ENCODE assay signal across 8 cellular contexts in the genomic region with DNA sequence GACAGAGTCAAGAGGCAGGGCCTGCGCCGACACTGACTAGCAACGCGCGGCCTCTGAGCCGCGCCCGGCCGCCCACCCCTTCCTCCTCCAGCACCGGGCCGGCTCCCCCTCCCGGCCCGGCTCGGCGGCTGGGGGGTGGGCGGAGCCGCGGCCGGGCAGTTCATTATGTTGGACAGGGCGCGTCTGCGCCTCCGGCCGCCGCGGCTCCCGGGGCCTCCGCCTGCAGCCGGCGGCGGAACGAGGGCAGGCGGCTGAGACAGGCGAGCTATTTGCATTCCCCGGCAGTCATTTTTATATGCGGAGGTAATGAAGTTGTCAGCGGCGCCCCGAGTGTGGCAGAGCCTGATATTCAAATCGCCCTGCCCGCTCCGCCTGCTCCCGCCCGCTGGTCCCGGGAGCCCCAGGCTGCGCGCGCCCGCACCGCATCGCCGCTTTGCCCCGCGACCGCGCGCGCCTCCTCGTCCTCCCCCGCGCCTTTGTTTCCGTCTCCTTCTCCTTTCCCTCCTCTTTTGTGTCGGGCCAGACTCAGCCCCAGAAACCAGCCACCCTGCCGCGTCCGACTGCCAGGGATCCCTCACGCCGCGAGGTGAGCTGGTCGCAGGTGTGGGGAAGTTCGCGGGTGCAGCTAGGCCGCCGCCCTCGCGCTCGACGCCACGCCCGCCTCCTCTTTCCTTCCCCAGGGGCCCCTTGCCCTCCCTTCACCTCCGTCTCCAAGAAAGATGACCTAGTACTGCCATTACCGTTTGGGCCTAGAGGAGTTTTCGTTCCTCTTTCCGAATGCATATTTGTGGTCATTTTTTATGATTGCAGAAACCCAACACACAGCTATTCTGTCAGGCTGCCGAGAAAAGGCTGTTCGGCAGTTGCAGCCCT.
DNase-seq lines count a peak whose midpoint lies in the region; ATAC-seq and TF ChIP-seq lines count a peak whose summit lies in the region.

No MANE protein-coding gene starts in this region.

- H3K9me3 ChIP-seq in MG63, result no peaks in the 10 kb centered on the region
- H3K9me3 ChIP-seq in breast epithelium, result no peaks in the 10 kb centered on the region
- H3K9me3 ChIP-seq in skeletal muscle satellite cell (replicated peaks; ENCODE audit: low read length), result no peaks in the 10 kb centered on the region

- H3K36me3 ChIP-seq in MG63 (no peaks in the 10 kb centered on the region), breast epithelium (no peaks in the 10 kb centered on the region), skeletal muscle satellite cell (ENCODE audit: insufficient read depth, low read length) (no peaks in the 10 kb centered on the region)

- peak; percentile 22 to 57 for DNase-seq in NCI-H524 (lab: John Stamatoyannopoulos, UW)
- DNase-seq in NCI-H524 treated with DMSO at 0.1 percent for 48 hours (lab: John Stamatoyannopoulos, UW), result no peak
- peak; percentile 79 for DNase-seq in HEK293T (ENCODE audit: extremely low spot score)
- DNase-seq in MG63, result peak; percentile 60
- peak; percentile 36 to 68 for DNase-seq in breast epithelium (ENCODE audit: low spot score in 2 of 2)
- peak; percentile 28 for DNase-seq in iris pigment epithelial cell (ENCODE audit: low read depth)

- peak overlapping the region; percentile 82 to 89 for H3K27ac ChIP-seq in breast epithelium

- H3K4me1 ChIP-seq in breast epithelium (no peaks in the 10 kb centered on the region), skeletal muscle satellite cell (ENCODE audit: control insufficient read depth, insufficient read depth, low read length) (peaks cover 7% of the 10 kb centered on the region)

- peak; percentile 80 for ATAC-seq in SK-N-SH treated with all-trans-retinoic acid at 6 μM for 48 hours

- H3K4me2 ChIP-seq in skeletal muscle satellite cell (ENCODE audit: low read length), result peak overlapping the region; percentile 97

- intact Hi-C loops in breast epithelium (cut with DNase I; ENCODE audit: low total_unique reads), result no loop called here

- CTCF ChIA-PET in HEK293T (lab: Yijun Ruan, JAX), result interaction anchor here (0.6 to 1.7 kb wide), 6 partner anchors 16 to 269 kb away, joined by 3 to 7 read pairs (median 4); no protein-coding TSS in a partner anchor

- peak overlapping the region; percentile 66 for H3K9ac ChIP-seq in skeletal muscle satellite cell (ENCODE audit: low read depth, low read length)

- POLR2A ChIA-PET in HEK293T (lab: Yijun Ruan, JAX), result interaction anchor here (0.7 to 2.5 kb wide), 17 partner anchors 9 to 716 kb away, joined by 3 to 10 read pairs (median 3); no protein-coding TSS in a partner anchor

- no peak for TF ChIP-seq CTCF in breast epithelium (IDR thresholded peaks at IDR 0.05)

- H3K4me3 ChIP-seq in MG63, result peak overlapping the region; percentile 51
- H3K4me3 ChIP-seq in breast epithelium, result peak overlapping the region; percentile 71 to 80 (median 72)
- H3K4me3 ChIP-seq in skeletal muscle satellite cell (ENCODE audit: low read length), result peak overlapping the region; percentile 83

- H3K27me3 ChIP-seq in MG63, result peaks cover 10% of the 10 kb centered on the region
- no peaks in the 10 kb centered on the region for H3K27me3 ChIP-seq in breast epithelium
- peaks cover 4% of the 10 kb centered on the region for H3K27me3 ChIP-seq in skeletal muscle satellite cell (ENCODE audit: control insufficient read depth, insufficient read depth, low read length)

- TF ChIP-seq POLR2A in breast epithelium (IDR thresholded peaks at IDR 0.05), result no peak

TF ChIP-seq in HEK293T, 16 proteins besides CTCF, POLR2A, EP300 and RAD21:
- TF ChIP-seq ELF4 (IDR thresholded peaks at IDR 0.05) (no peak), CTBP1 (IDR thresholded peaks at IDR 0.05; ENCODE audit: borderline replicate concordance) (no peak), L3MBTL2 (conservative IDR thresholded peaks at IDR 0.05) (peak; percentile 92), FOXM1 (IDR thresholded peaks at IDR 0.05; ENCODE audit: borderline replicate concordance) (no peak), BHLHE40 (IDR thresholded peaks at IDR 0.05; ENCODE audit: borderline replicate concordance) (no peak), HDGF (IDR thresholded peaks at IDR 0.05; ENCODE audit: borderline replicate concordance) (no peak)
- TF ChIP-seq, protein P1, sequence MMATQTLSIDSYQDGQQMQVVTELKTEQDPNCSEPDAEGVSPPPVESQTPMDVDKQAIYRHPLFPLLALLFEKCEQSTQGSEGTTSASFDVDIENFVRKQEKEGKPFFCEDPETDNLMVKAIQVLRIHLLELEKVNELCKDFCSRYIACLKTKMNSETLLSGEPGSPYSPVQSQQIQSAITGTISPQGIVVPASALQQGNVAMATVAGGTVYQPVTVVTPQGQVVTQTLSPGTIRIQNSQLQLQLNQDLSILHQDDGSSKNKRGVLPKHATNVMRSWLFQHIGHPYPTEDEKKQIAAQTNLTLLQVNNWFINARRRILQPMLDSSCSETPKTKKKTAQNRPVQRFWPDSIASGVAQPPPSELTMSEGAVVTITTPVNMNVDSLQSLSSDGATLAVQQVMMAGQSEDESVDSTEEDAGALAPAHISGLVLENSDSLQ (IDR thresholded peaks at IDR 0.05), result peak; percentile 30; the same call in 1 of the 2 replicates

TF ChIP-seq in SK-N-SH treated with all-trans-retinoic acid at 6 μM for 48 hours, 23 proteins besides CTCF, POLR2A, EP300 and RAD21:
- TF ChIP-seq SNAI2 (CRISPR knock-in tag; IDR thresholded peaks at IDR 0.05) (no peak), ZFP3 (CRISPR knock-in tag; IDR thresholded peaks at IDR 0.05) (no peak), TCF4 (CRISPR knock-in tag; IDR thresholded peaks at IDR 0.05; ENCODE audit: borderline replicate concordance) (no peak), ISL1 (CRISPR knock-in tag; IDR thresholded peaks at IDR 0.05) (no peak), POU6F1 (CRISPR knock-in tag; IDR thresholded peaks at IDR 0.05; ENCODE audit: borderline replicate concordance, low read depth) (no peak), PATZ1 (CRISPR knock-in tag; IDR thresholded peaks at IDR 0.05; ENCODE audit: borderline replicate concordance) (no peak), ZC3H10 (CRISPR knock-in tag; IDR thresholded peaks at IDR 0.05) (no peak), OSR1 (CRISPR knock-in tag; IDR thresholded peaks at IDR 0.05) (no peak), BACH2 (CRISPR knock-in tag; IDR thresholded peaks at IDR 0.05; ENCODE audit: borderline replicate concordance) (no peak)
TF ChIP-seq in SK-N-SH treated with all-trans-retinoic acid at 6 μM for 48 hours: peak in this region for 0.
